Comparison of ENCODE assay signal across 22 cellular contexts in the genomic region with DNA sequence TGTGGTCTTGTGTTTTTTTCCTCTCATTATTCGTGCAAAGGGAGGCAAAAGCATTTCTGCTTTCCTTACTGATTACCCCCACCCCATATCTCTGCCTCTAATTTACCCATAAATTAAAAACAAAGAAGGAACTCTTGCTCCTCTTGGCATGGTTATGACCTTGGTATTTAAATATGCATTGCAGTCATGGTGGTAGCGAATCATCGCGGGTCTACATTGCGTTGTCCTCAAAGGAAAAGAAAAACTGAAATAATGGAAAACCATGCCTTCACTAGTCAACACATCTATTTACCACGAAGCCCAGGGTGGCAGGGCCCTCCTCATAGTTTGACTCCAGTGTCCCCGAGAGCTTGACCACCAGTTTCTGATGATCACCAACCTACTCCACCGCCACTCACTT.
DNase-seq lines count a peak whose midpoint lies in the region; ATAC-seq, FAIRE-seq and TF ChIP-seq lines count a peak whose summit lies in the region.
"Had no signal": no experiment of that assay in that cellular context is flagged by ENCODE, and none has a peak within 500 bp of the region (broad histone marks: within the 10 kb centered on the region; RNA-seq: fewer than 3 reads in every experiment).

No MANE protein-coding gene starts in this region.

- peaks cover 17% of the 10 kb centered on the region for H3K4me1 Mint-ChIP-seq in Calu3 (ENCODE audit: low read depth, unreplicated experiment)

- no peak overlapping the region for H3K4me3 Mint-ChIP-seq in Calu3 (ENCODE audit: low read depth, unreplicated experiment)
- H3K4me3 Mint-ChIP-seq: activated CD4-positive, alpha-beta memory T cell treated with anti-CD3 and anti-CD28 coated beads for 36 hours; activated naive CD8-positive, alpha-beta T cell; central memory CD8-positive, alpha-beta T cell had no signal

- intact Hi-C loops in Calu3 (cut with micrococcal nuclease; ENCODE audit: unreplicated experiment), result loop anchor here (2.0 to 5.0 kb wide), 2 partner anchors 113 to 277 kb away; no protein-coding TSS in a partner anchor
- intact Hi-C loops in body of pancreas (cut with DNase I), result loop anchor here (10.0 kb wide), 1 partner anchor 285 kb away; no protein-coding TSS in a partner anchor

- no peaks in the 10 kb centered on the region for H3K36me3 Mint-ChIP-seq in Calu3 (ENCODE audit: insufficient read depth, unreplicated experiment)

- peak overlapping the region; percentile 68 for H3K4ac ChIP-seq in trophoblast cell (ENCODE audit: low read depth, low read length)

- H2BK12ac ChIP-seq in trophoblast cell (ENCODE audit: low read length), result peak overlapping the region; percentile 97

- H3K4me2 ChIP-seq in keratinocyte (ENCODE audit: control insufficient read depth, extremely low read depth, insufficient read depth, low read depth, low read length), result peak overlapping the region; percentile 52
- no peak overlapping the region for H3K4me2 ChIP-seq in trophoblast cell (ENCODE audit: low read length)
- H3K4me2 ChIP-seq: KMS-11 had no signal

- peak overlapping the region; percentile 97 for H4K91ac ChIP-seq in trophoblast cell (ENCODE audit: low read depth, low read length)

- H3K27me3 Mint-ChIP-seq in Calu3 (ENCODE audit: unreplicated experiment), result peaks cover 11% of the 10 kb centered on the region
- H3K27me3 Mint-ChIP-seq: activated CD4-positive, alpha-beta memory T cell treated with anti-CD3 and anti-CD28 coated beads for 36 hours; activated naive CD8-positive, alpha-beta T cell had no signal

- H4K8ac ChIP-seq in trophoblast cell (ENCODE audit: low read depth, low read length), result peak overlapping the region; percentile 90

- no peak for DNase-seq in Calu3
- DNase-seq in body of pancreas, result no peak
- DNase-seq in keratinocyte (ENCODE audit: low read depth, low spot score), result no peak
- peak; percentile 48 to 74 for DNase-seq in trophoblast cell
- DNase-seq in OCI-M1 (lab: John Stamatoyannopoulos, UW), result no peak
- DNase-seq in amygdala (lab: John Stamatoyannopoulos, UW), result no peak
- no peak for DNase-seq in MV-4-11 (lab: John Stamatoyannopoulos, UW)
- DNase-seq in dedifferentiated amniotic fluid mesenchymal stem cell (ENCODE audit: extremely low spot score), result no peak
- DNase-seq: activated CD4-positive, alpha-beta memory T cell treated with anti-CD3 and anti-CD28 coated beads for 36 hours; activated CD8-positive, alpha-beta memory T cell treated with anti-CD3 and anti-CD28 coated beads, Interleukin-2, amount 50 U/mL, for 48 hours; BE2C; GDM1; NCI-H1436; NCI-H748 treated with DMSO at 0.1 percent for 48 hours had no signal

- peak overlapping the region; percentile 82 for H3K14ac ChIP-seq in trophoblast cell (ENCODE audit: low read length)

- peak overlapping the region; percentile 99 for H2BK5ac ChIP-seq in trophoblast cell (ENCODE audit: low read depth, low read length, poor library complexity)

- dilution Hi-C loops in keratinocyte (cut with MboI; ENCODE audit: extremely low pct_ligation_motif_present, low sequenced_read_pairs), result no loop called here

- H3K9me1 ChIP-seq in keratinocyte (ENCODE audit: control insufficient read depth, extremely low read depth, insufficient read depth, low read length), result no peaks in the 10 kb centered on the region

- TF ChIP-seq POLR2A in body of pancreas (IDR thresholded peaks at IDR 0.05), result no peak

- H4K12ac ChIP-seq in trophoblast cell (ENCODE audit: low read depth, low read length), result peak overlapping the region; percentile 63

- H3K4me3 ChIP-seq in body of pancreas (no peak overlapping the region), keratinocyte (ENCODE audit: control insufficient read depth in 2 of 3, extremely low read depth in 1 of 3, insufficient read depth in 2 of 3, low read depth in 1 of 3, low read length in 3 of 3) (no peak overlapping the region), trophoblast cell (ENCODE audit: low read depth, low read length) (no peak overlapping the region)
- H3K4me3 ChIP-seq: tibial nerve had no signal

- no peak for TF ChIP-seq CTCF in Calu3 (IDR thresholded peaks at IDR 0.05; ENCODE audit: unreplicated experiment)
- TF ChIP-seq CTCF in body of pancreas (IDR thresholded peaks at IDR 0.05), result no peak
- TF ChIP-seq CTCF in keratinocyte (optimal IDR thresholded peaks at IDR 0.05 in 1 of 3, IDR thresholded peaks at IDR 0.05 in 1 of 3, conservative IDR thresholded peaks at IDR 0.05 in 1 of 3; ENCODE audit: extremely low read depth in 1 of 3, insufficient read depth in 2 of 3, low read length in 3 of 3), result no peak

- FAIRE-seq in keratinocyte (lab: Jason Lieb, UNC), result no peak
- FAIRE-seq: GM19239, HTR-8/SVneo, TTC549 had no signal

- no peaks in the 10 kb centered on the region for H3K36me3 ChIP-seq in body of pancreas (replicated peaks in 1 of 2; ENCODE audit: insufficient read depth in 1 of 2, low read depth in 2 of 2)
- H3K36me3 ChIP-seq in keratinocyte (ENCODE audit: control insufficient read depth in 2 of 2, extremely low read depth in 1 of 2, insufficient read depth in 2 of 2, low read length in 2 of 2), result no peaks in the 10 kb centered on the region
- no peaks in the 10 kb centered on the region for H3K36me3 ChIP-seq in trophoblast cell (ENCODE audit: control insufficient read depth in 1 of 2, insufficient read depth in 2 of 2, low read length in 2 of 2)
- H3K36me3 ChIP-seq: BE2C, tibial nerve had no signal

- peak overlapping the region; percentile 99 for H2BK120ac ChIP-seq in trophoblast cell (ENCODE audit: insufficient read depth, low read length, poor library complexity)

- H3K9me3 Mint-ChIP-seq in Calu3 (ENCODE audit: low read depth, unreplicated experiment), result peaks cover 3% of the 10 kb centered on the region
- H3K9me3 Mint-ChIP-seq: activated CD4-positive, alpha-beta memory T cell treated with anti-CD3 and anti-CD28 coated beads for 36 hours; central memory CD8-positive, alpha-beta T cell had no signal

- H3K79me2 ChIP-seq in keratinocyte (ENCODE audit: control insufficient read depth, insufficient read depth, low read length) (no peaks in the 10 kb centered on the region), trophoblast cell (ENCODE audit: control insufficient read depth, insufficient read depth, low read length, poor library complexity) (peaks cover 21% of the 10 kb centered on the region)

- peaks cover 57% of the 10 kb centered on the region for H3K79me1 ChIP-seq in trophoblast cell (ENCODE audit: low read length)

- WGBS in body of pancreas, 2 donors, result 65 to 76% methylated on average over 8 of the region's 8 CpGs
- WGBS in trophoblast cell (ENCODE audit: extremely low coverage, insufficient coverage, insufficient read length), result no CpG with 5 or more reads among the region's 8 CpGs

- CTCF ChIA-PET in Calu3 (lab: Charles Lee), result interaction anchor here (0.5 to 2.9 kb wide), 7 partner anchors 12 to 277 kb away, joined by 3 to 20 read pairs (median 3); no protein-coding TSS in a partner anchor

- no peak overlapping the region for H2AFZ ChIP-seq in keratinocyte (ENCODE audit: control insufficient read depth, low read length)
- no peak overlapping the region for H2AFZ ChIP-seq in trophoblast cell (ENCODE audit: insufficient read depth, low read length, poor library complexity)

- H3K18ac ChIP-seq in trophoblast cell (ENCODE audit: low read length), result peak overlapping the region; percentile 68

- peak overlapping the region; percentile 70 for H3K27ac Mint-ChIP-seq in Calu3 (ENCODE audit: unreplicated experiment)
- H3K27ac Mint-ChIP-seq: activated CD4-positive, alpha-beta memory T cell treated with anti-CD3 and anti-CD28 coated beads for 36 hours; activated naive CD8-positive, alpha-beta T cell had no signal

- H4K20me1 ChIP-seq in keratinocyte (ENCODE audit: control insufficient read depth, extremely low read depth, insufficient read depth, low read length), result no peaks in the 10 kb centered on the region

- no TSS peak for BruUV-seq in Calu3 (replicated peaks; lab: Mats Ljungman, UMichigan)

- H3K9ac ChIP-seq in keratinocyte (ENCODE audit: control insufficient read depth, extremely low read depth, insufficient read depth, low read length), result peak overlapping the region; percentile 39
- no peak overlapping the region for H3K9ac ChIP-seq in trophoblast cell (ENCODE audit: low read length)
- H3K9ac ChIP-seq: KMS-11 had no signal

- H3K27me3 ChIP-seq in body of pancreas (no peaks in the 10 kb centered on the region), keratinocyte (ENCODE audit: control insufficient read depth, extremely low read depth, insufficient read depth, low read length) (no peaks in the 10 kb centered on the region), trophoblast cell (ENCODE audit: insufficient read depth, low read length) (no peaks in the 10 kb centered on the region)
- H3K27me3 ChIP-seq: tibial nerve had no signal

- ATAC-seq in body of pancreas, result no peak
- ATAC-seq: HCT116 had no signal

- H3K27ac ChIP-seq in body of pancreas, result peak overlapping the region; percentile 85 to 95 (median 92)
- H3K27ac ChIP-seq in keratinocyte (ENCODE audit: control insufficient read depth, insufficient read depth, low read length), result peak overlapping the region; percentile 87
- peak overlapping the region; percentile 95 for H3K27ac ChIP-seq in trophoblast cell (ENCODE audit: low read depth, low read length)
- H3K27ac ChIP-seq: KMS-11, tibial nerve had no signal

- peaks cover 76% of the 10 kb centered on the region for H3K4me1 ChIP-seq in body of pancreas
- peaks cover 36% of the 10 kb centered on the region for H3K4me1 ChIP-seq in keratinocyte (ENCODE audit: control insufficient read depth, extremely low read depth, insufficient read depth, low read length)
- H3K4me1 ChIP-seq in trophoblast cell (ENCODE audit: control insufficient read depth in 1 of 2, insufficient read depth in 2 of 2, low read length in 2 of 2), result peaks cover 32 to 35% of the 10 kb centered on the region in 2 experiments
- H3K4me1 ChIP-seq: BE2C, tibial nerve had no signal

- H2AK5ac ChIP-seq in trophoblast cell (ENCODE audit: low read length), result peak overlapping the region; percentile 82

- no peak overlapping the region for H3K23ac ChIP-seq in trophoblast cell (ENCODE audit: low read length)

- H3K9me3 ChIP-seq in body of pancreas (no peaks in the 10 kb centered on the region), keratinocyte (ENCODE audit: control insufficient read depth, low read depth, low read length) (peaks cover 2% of the 10 kb centered on the region), trophoblast cell (ENCODE audit: insufficient read depth, low read depth, low read length) (peaks cover 2% of the 10 kb centered on the region)
- H3K9me3 ChIP-seq: BE2C, tibial nerve had no signal

Comparison
In these comparisons a context has a peak if more than half of its experiments do, and no peak if none do; other contexts are left out.
1. DNase-seq: peak in trophoblast cell (2 of 2); none in Calu3 (single experiment), body of pancreas (0 of 4), keratinocyte (single experiment), OCI-M1 (single experiment), amygdala (0 of 56), MV-4-11 (single experiment) and dedifferentiated amniotic fluid mesenchymal stem cell (single experiment).
2. Peak in every context shown above with its lines, with median percentiles within 50 percentile points of each other: H3K27ac ChIP-seq.